ENCODE assay signal across 6 cellular contexts in the genomic region with DNA sequence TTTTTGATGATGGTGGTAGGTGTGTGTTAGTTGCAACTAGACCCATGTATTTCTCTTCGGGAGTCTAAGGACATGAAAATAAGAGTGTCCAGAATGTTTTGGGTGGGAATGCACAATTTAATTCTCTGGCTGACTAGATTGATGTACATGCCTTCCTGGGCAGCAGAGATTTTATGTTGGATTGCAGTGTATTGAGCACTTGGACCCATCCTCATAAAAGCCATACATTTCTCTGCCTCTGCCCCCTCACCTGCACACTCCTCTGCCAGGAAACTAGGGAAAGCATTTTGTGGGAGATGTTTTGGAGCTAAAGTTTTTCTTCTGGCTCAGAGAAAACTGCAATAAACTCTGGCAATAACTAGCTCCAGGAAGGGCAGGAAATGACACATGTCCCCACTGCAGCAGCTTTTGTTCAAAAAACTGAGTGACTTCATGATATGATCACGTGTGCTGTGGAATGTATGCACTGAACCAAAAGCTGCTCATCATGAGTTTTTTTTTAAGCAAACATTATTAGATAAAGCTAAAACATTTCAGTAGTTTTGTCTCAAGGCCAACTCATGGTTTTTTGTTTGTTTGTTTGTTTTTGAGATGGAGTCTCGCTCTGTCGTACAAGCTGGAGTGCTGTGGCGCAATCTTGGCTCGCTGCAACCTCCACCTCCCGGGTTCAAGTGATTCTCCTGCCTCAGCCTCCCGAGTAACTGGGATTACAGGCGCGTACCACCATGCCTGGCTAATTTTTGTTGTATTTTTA.
DNase-seq lines count a peak whose midpoint lies in the region; ATAC-seq and TF ChIP-seq lines count a peak whose summit lies in the region.

No MANE protein-coding gene starts in this region.

- DNase-seq in NAMALWA (ENCODE audit: low spot score) (peak; percentile 42), choroid plexus epithelial cell (ENCODE audit: low read depth) (peak; percentile 83)
- DNase-seq in effector memory CD4-positive, alpha-beta T cell = no peak
- DNase-seq in stimulated activated CD4-positive, alpha-beta T cell treated with anti-CD3 and anti-CD28 coated beads, Interleukin-4, amount 100 ng/mL, for 1 hour = no peak

- H3K9me3 ChIP-seq in effector memory CD4-positive, alpha-beta T cell (ENCODE audit: control insufficient read depth, low read length) = no peaks in the 10 kb centered on the region

- H3K36me3 ChIP-seq in rectal smooth muscle tissue (ENCODE audit: control insufficient read depth, insufficient read depth, low read length) = peaks cover 4% of the 10 kb centered on the region
- H3K36me3 ChIP-seq in effector memory CD4-positive, alpha-beta T cell (ENCODE audit: control insufficient read depth, insufficient read depth, low read length) = no peaks in the 10 kb centered on the region

- H3K27ac ChIP-seq in rectal smooth muscle tissue (ENCODE audit: low read depth, low read length) = peak overlapping the region; percentile 30
- no peak overlapping the region for H3K27ac ChIP-seq in effector memory CD4-positive, alpha-beta T cell (ENCODE audit: insufficient read depth, low read length, poor library complexity, severe bottlenecking)

- H3K27me3 ChIP-seq in rectal smooth muscle tissue (ENCODE audit: control insufficient read depth, insufficient read depth, low read length) = no peaks in the 10 kb centered on the region
- H3K27me3 ChIP-seq in effector memory CD4-positive, alpha-beta T cell (replicated peaks; ENCODE audit: control insufficient read depth, insufficient read depth, low read length, poor library complexity, severe bottlenecking) = no peaks in the 10 kb centered on the region

- peaks cover 2% of the 10 kb centered on the region for H3K4me1 ChIP-seq in rectal smooth muscle tissue (ENCODE audit: control insufficient read depth, insufficient read depth, low read length)
- H3K4me1 ChIP-seq in effector memory CD4-positive, alpha-beta T cell (ENCODE audit: control insufficient read depth, insufficient read depth, low read length, poor library complexity, severe bottlenecking) = peaks cover 3% of the 10 kb centered on the region

- no peak overlapping the region for H3K4me3 ChIP-seq in choroid plexus epithelial cell (ENCODE audit: low read depth, low read length)
- no peak overlapping the region for H3K4me3 ChIP-seq in rectal smooth muscle tissue (ENCODE audit: low read length)
- H3K4me3 ChIP-seq in effector memory CD4-positive, alpha-beta T cell (ENCODE audit: insufficient read depth, low read depth, low read length, poor library complexity, severe bottlenecking) = no peak overlapping the region

- no peak for TF ChIP-seq CTCF in choroid plexus epithelial cell (conservative IDR thresholded peaks at IDR 0.05; ENCODE audit: low read depth, low read length)

- no peak for ATAC-seq in HG03378 (IDR thresholded peaks at IDR 0.05; ENCODE audit: unreplicated experiment)

- no peak overlapping the region for H3K9ac ChIP-seq in rectal smooth muscle tissue (ENCODE audit: low read length)

Comparison
In these comparisons a context has a peak if more than half of its experiments do, and no peak if none do; other contexts are left out.
1. DNase-seq: peak in NAMALWA (single experiment) and choroid plexus epithelial cell (single experiment); none in effector memory CD4-positive, alpha-beta T cell (0 of 3) and stimulated activated CD4-positive, alpha-beta T cell treated with anti-CD3 and anti-CD28 coated beads, Interleukin-4, amount 100 ng/mL, for 1 hour (single experiment).